Comparison of ENCODE assay signal across 8 cellular contexts in genomic region chr6:145015739-145016558, GRCh38.
DNase-seq lines count a peak whose midpoint lies in the region; ATAC-seq and TF ChIP-seq lines count a peak whose summit lies in the region.

No MANE protein-coding gene starts in this region.

- peak; percentile 96 for ATAC-seq in GM21423 (IDR thresholded peaks at IDR 0.05; ENCODE audit: unreplicated experiment)
- ATAC-seq in HG03558 (IDR thresholded peaks at IDR 0.05; ENCODE audit: extremely low read depth, unreplicated experiment) = peak; percentile 99
- peak; percentile 99 for ATAC-seq in activated T-cell treated with anti-CD3 and anti-CD28 coated beads, Interleukin-2, amount 50 U/mL, for 72 hours (replicated peaks in 1 of 2)
- peak; percentile 35 to 42 for ATAC-seq in lower lobe of right lung

- no peaks in the 10 kb centered on the region for H3K36me3 Mint-ChIP-seq in activated T-cell treated with anti-CD3 and anti-CD28 coated beads, Interleukin-2, amount 50 U/mL, for 72 hours (ENCODE audit: insufficient read depth in 2 of 2)
- no peaks in the 10 kb centered on the region for H3K36me3 Mint-ChIP-seq in endothelial cell (ENCODE audit: low read depth, unreplicated experiment)

- no peak overlapping the region for H3K27ac ChIP-seq in lower lobe of right lung

- intact Hi-C loops in lower lobe of right lung (cut with DNase I) = no loop called here

- H3K27me3 Mint-ChIP-seq in activated T-cell treated with anti-CD3 and anti-CD28 coated beads, Interleukin-2, amount 50 U/mL, for 72 hours (ENCODE audit: low read depth) = peaks cover 19% of the 10 kb centered on the region
- H3K27me3 Mint-ChIP-seq in endothelial cell (ENCODE audit: unreplicated experiment) = no peaks in the 10 kb centered on the region

- H3K27ac Mint-ChIP-seq in activated T-cell treated with anti-CD3 and anti-CD28 coated beads, Interleukin-2, amount 50 U/mL, for 72 hours = peak overlapping the region; percentile 47
- H3K27ac Mint-ChIP-seq in endothelial cell (ENCODE audit: unreplicated experiment) = no peak overlapping the region

- H3K9me3 Mint-ChIP-seq in activated T-cell treated with anti-CD3 and anti-CD28 coated beads, Interleukin-2, amount 50 U/mL, for 72 hours = no peaks in the 10 kb centered on the region
- no peaks in the 10 kb centered on the region for H3K9me3 Mint-ChIP-seq in endothelial cell (ENCODE audit: unreplicated experiment)

- no peaks in the 10 kb centered on the region for H3K36me3 ChIP-seq in lower lobe of right lung

- no peaks in the 10 kb centered on the region for H3K27me3 ChIP-seq in lower lobe of right lung (ENCODE audit: low read depth)

- H3K4me3 ChIP-seq in lower lobe of right lung = no peak overlapping the region

- H3K4me3 Mint-ChIP-seq in activated T-cell treated with anti-CD3 and anti-CD28 coated beads, Interleukin-2, amount 50 U/mL, for 72 hours = peak overlapping the region in 1 of 2 donors; percentile 42
- no peak overlapping the region for H3K4me3 Mint-ChIP-seq in endothelial cell (ENCODE audit: unreplicated experiment)

- no peak for TF ChIP-seq CTCF in lower lobe of right lung (IDR thresholded peaks at IDR 0.05)
- no peak for TF ChIP-seq CTCF in endothelial cell (IDR thresholded peaks at IDR 0.05; ENCODE audit: unreplicated experiment)

- no peaks in the 10 kb centered on the region for H3K9me3 ChIP-seq in lower lobe of right lung

- peaks cover 28% of the 10 kb centered on the region for H3K4me1 Mint-ChIP-seq in activated T-cell treated with anti-CD3 and anti-CD28 coated beads, Interleukin-2, amount 50 U/mL, for 72 hours (ENCODE audit: low read depth)
- H3K4me1 Mint-ChIP-seq in endothelial cell (ENCODE audit: unreplicated experiment) = no peaks in the 10 kb centered on the region

- no peaks in the 10 kb centered on the region for H3K4me1 ChIP-seq in lower lobe of right lung

- DNase-seq in GM04503 (ENCODE audit: low read depth) (peak; percentile 69), lower lobe of right lung (no peak), endothelial cell (ENCODE audit: low spot score) (no peak), DMS 273 (lab: John Stamatoyannopoulos, UW; ENCODE audit: unreplicated experiment) (no peak), NCI-H2081 treated with DMSO at 0.1 percent for 48 hours (lab: John Stamatoyannopoulos, UW) (no peak)
- peak; percentile 44 to 62 for DNase-seq in activated T-cell treated with anti-CD3 and anti-CD28 coated beads, Interleukin-2, amount 50 U/mL, for 72 hours

Comparison
In these comparisons a context has a peak if more than half of its experiments do, and no peak if none do; other contexts are left out.
1. DNase-seq: peak in GM04503 (single experiment) and activated T-cell treated with anti-CD3 and anti-CD28 coated beads, Interleukin-2, amount 50 U/mL, for 72 hours (2 of 2); none in lower lobe of right lung (single experiment), endothelial cell (single experiment), DMS 273 (single experiment) and NCI-H2081 treated with DMSO at 0.1 percent for 48 hours (single experiment).
2. ATAC-seq: peak in every context shown above with its lines; median percentile 99 in HG03558; 99 in activated T-cell treated with anti-CD3 and anti-CD28 coated beads, Interleukin-2, amount 50 U/mL, for 72 hours; 96 in GM21423; 38 in lower lobe of right lung.